ENCODE assay signal across 1 cellular context in genomic region chr7:50667338-50667737, GRCh38.
TF ChIP-seq lines count a peak whose summit lies in the region.

No MANE protein-coding gene starts in this region.

TF ChIP-seq in GM23338, 12 proteins besides CTCF, POLR2A, EP300 and RAD21 (continued from another document):
- no peak for TF ChIP-seq POLR2AphosphoS5 (IDR thresholded peaks at IDR 0.05; ENCODE audit: low read depth)
- TF ChIP-seq EZH2 (IDR thresholded peaks at IDR 0.05; ENCODE audit: low read depth, unreplicated experiment), result no peak
- TF ChIP-seq ZNF114 (CRISPR knock-in tag; IDR thresholded peaks at IDR 0.05), result no peak
- TF ChIP-seq REST (IDR thresholded peaks at IDR 0.05; ENCODE audit: unreplicated experiment), result no peak
- TF ChIP-seq STAT1 (IDR thresholded peaks at IDR 0.05; ENCODE audit: unreplicated experiment), result no peak
- TF ChIP-seq EZH2phosphoT487 (IDR thresholded peaks at IDR 0.05; ENCODE audit: unreplicated experiment), result no peak
